In the genomic region with DNA sequence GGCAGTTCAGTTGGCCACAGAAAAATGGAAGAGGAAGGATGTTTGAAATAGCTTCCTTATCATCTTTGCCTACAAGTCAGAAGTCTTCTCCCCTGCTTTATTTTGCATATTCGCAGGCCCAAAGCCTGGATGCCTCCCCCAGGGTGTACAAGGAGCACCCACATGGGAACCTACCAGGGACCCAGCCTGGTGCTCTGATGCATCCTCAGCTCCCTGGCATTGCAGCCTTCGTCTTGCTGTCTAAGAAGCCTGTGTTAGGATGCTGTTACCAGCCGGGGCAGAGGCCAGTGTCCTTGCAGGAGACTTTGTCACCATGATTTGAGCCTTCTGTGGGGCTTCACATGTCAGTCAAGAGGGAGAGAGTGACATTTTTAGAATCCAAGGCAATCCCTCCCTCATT, we compare ENCODE assay signal across 33 cellular contexts. TPM values are rescaled to one million over a fixed set of nuclear protein-coding genes. Genes with fewer than 3 reads are reported as not detected.
"Had no signal": no experiment of that assay in that cellular context is flagged by ENCODE, and none has a peak within 500 bp of the region (broad histone marks: within the 10 kb centered on the region; RNA-seq: fewer than 3 reads in every experiment).

No MANE protein-coding gene starts in this region.

- H3K27ac Mint-ChIP-seq: immature natural killer cell; memory B cell; natural killer cell; progenitor cell of endocrine pancreas; stimulated activated naive CD8-positive, alpha-beta T cell treated with anti-CD3 and anti-CD28 coated beads, Interleukin-15, amount 100 ng/mL, for 72 hours had no signal

- H3K36me3 ChIP-seq: colonic mucosa, gastroesophageal sphincter, heart right ventricle, lower lobe of right lung, neutrophil, right atrium auricular region, suprapubic skin, transverse colon had no signal

- H3K4me1 ChIP-seq: colonic mucosa, foreskin keratinocyte, gastroesophageal sphincter, heart right ventricle, lower lobe of right lung, parathyroid adenoma, right atrium auricular region, suprapubic skin, transverse colon had no signal

- H3K9me3 ChIP-seq: colonic mucosa, gastroesophageal sphincter, heart right ventricle, lower lobe of right lung, neutrophil, right atrium auricular region, suprapubic skin, transverse colon had no signal

- H3K27ac ChIP-seq: colonic mucosa, epithelial cell of prostate, foreskin keratinocyte, gastroesophageal sphincter, heart right ventricle, lower lobe of right lung, neutrophil, parathyroid adenoma, right atrium auricular region, suprapubic skin, transverse colon had no signal

- DNase-seq: colonic mucosa; effector CD4-positive, alpha-beta T cell; foreskin keratinocyte; heart right ventricle; hippocampal formation; immature natural killer cell; left ventricle myocardium superior; lower lobe of right lung; natural killer cell; stimulated activated CD4-positive, alpha-beta T cell treated with anti-CD3 and anti-CD28 coated beads, Interleukin-12 subunit alpha, Interleukin-12 subunit beta, amount 100 ng/mL, for 4 hours; stimulated activated CD4-positive, alpha-beta T cell treated with anti-CD3 and anti-CD28 coated beads, Interleukin-1b, Interleukin-23, amount 100 ng/mL, for 48 hours; stimulated activated CD4-positive, alpha-beta T cell treated with anti-CD3 and anti-CD28 coated beads, Interleukin-4, amount 100 ng/mL, for 1 hour; stimulated activated CD8-positive, alpha-beta memory T cell treated with anti-CD3 and anti-CD28 coated beads, Interleukin-4, amount 100 ng/mL, for 48 hours; stimulated activated naive CD4-positive, alpha-beta T cell; stimulated activated naive CD8-positive, alpha-beta T cell treated with anti-CD3 and anti-CD28 coated beads, Interleukin-15, amount 100 ng/mL, for 72 hours; transverse colon had no signal

- H3K4me3 ChIP-seq: colonic mucosa, gastroesophageal sphincter, heart right ventricle, lower lobe of right lung, right atrium auricular region, smooth muscle cell, suprapubic skin, transverse colon had no signal

- H3K4me1 Mint-ChIP-seq: immature natural killer cell; memory B cell; natural killer cell; stimulated activated naive CD8-positive, alpha-beta T cell treated with anti-CD3 and anti-CD28 coated beads, Interleukin-15, amount 100 ng/mL, for 72 hours had no signal

- H3K4me3 Mint-ChIP-seq: immature natural killer cell; memory B cell; natural killer cell; stimulated activated naive CD8-positive, alpha-beta T cell treated with anti-CD3 and anti-CD28 coated beads, Interleukin-15, amount 100 ng/mL, for 72 hours had no signal

- H3K36me3 Mint-ChIP-seq: immature natural killer cell, memory B cell, natural killer cell had no signal

- H3K79me2 ChIP-seq: parathyroid adenoma had no signal

- H3K9ac ChIP-seq: parathyroid adenoma had no signal

- H3K27me3 ChIP-seq: colonic mucosa, foreskin keratinocyte, neutrophil, right atrium auricular region, transverse colon had no signal

- H2AFZ ChIP-seq: parathyroid adenoma had no signal

- H3K9me3 Mint-ChIP-seq: memory B cell; natural killer cell; stimulated activated naive CD8-positive, alpha-beta T cell treated with anti-CD3 and anti-CD28 coated beads, Interleukin-15, amount 100 ng/mL, for 72 hours had no signal

- FAIRE-seq: keratinocyte had no signal

RNA-seq across cellular contexts. Expression of gene GPR26, which starts 27.0 kb away (rescaled TPM):
- total RNA-seq: chondrocyte, colonic mucosa, dermis microvascular lymphatic vessel endothelial cell, esophagus mucosa, fibroblast of lung, foreskin keratinocyte, heart right ventricle, left ventricle myocardium superior, lower lobe of right lung, natural killer cell, omental fat pad, progenitor cell of endocrine pancreas, right atrium auricular region, sciatic nerve, smooth muscle cell, suprapubic skin, transverse colon, urinary bladder had no signal
- polyA plus RNA-seq: fibroblast of lung, foreskin keratinocyte, heart right ventricle, immature natural killer cell, keratinocyte, smooth muscle cell, urinary bladder had no signal
